In the genomic region with DNA sequence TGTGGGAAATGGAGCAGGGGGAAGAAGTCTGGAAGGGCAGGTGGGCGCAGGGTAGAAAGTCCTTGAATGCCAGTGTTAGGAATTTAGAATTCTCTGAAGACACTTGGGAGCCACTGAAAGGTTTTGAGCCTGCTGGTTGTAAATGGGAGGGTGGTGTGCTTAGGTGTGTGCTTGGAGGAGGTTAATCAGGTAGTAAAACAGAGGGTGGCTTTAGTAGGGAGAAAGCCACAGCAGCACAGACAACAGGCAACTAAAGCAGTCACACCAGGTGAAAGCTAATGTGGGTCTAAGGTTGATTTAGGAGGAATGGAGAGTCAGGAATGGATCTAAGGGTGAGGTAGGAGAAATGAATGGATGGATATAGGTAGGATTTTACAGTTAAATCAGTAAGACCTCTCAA, we compare ENCODE assay signal across 21 cellular contexts.
DNase-seq lines count a peak whose midpoint lies in the region; ATAC-seq and TF ChIP-seq lines count a peak whose summit lies in the region.
"Had no signal": no experiment of that assay in that cellular context is flagged by ENCODE, and none has a peak within 500 bp of the region (broad histone marks: within the 10 kb centered on the region; RNA-seq: fewer than 3 reads in every experiment).

No MANE protein-coding gene starts in this region.

- DNase-seq in stimulated activated naive CD8-positive, alpha-beta T cell treated with anti-CD3 and anti-CD28 coated beads, Interleukin-15, Interleukin-2, amounts not matched to agents 100 U/mL and 50 U/mL, for 24 hours, result no peak
- DNase-seq in activated B cell treated with CpG ODN at 0.5 μM for 24 hours, result no peak
- no peak for DNase-seq in naive B cell
- no peak for DNase-seq in uterus
- DNase-seq in stimulated activated CD4-positive, alpha-beta T cell treated with anti-CD3 and anti-CD28 coated beads, Interleukin-12 subunit alpha, Interleukin-12 subunit beta, amount 100 ng/mL, for 4 hours, result no peak
- DNase-seq in middle frontal gyrus (ENCODE audit: extremely low spot score, low spot score), result no peak
- DNase-seq: activated gamma-delta T cell, DND-41, foreskin fibroblast, HFFc6, left cardiac atrium, NCI-H2029, NCI-H446 treated with DMSO at 0.1 percent for 48 hours, SHP77 had no signal

- TF ChIP-seq CTCF in activated B cell treated with CpG ODN at 0.5 μM for 24 hours (IDR thresholded peaks at IDR 0.05) (no peak), uterus (IDR thresholded peaks at IDR 0.05) (no peak)

- no peak for ATAC-seq in stimulated activated naive CD8-positive, alpha-beta T cell treated with anti-CD3 and anti-CD28 coated beads, Interleukin-15, Interleukin-2, amounts not matched to agents 100 U/mL and 50 U/mL, for 24 hours
- ATAC-seq in activated B cell treated with CpG ODN at 0.5 μM for 24 hours (ENCODE audit: low read depth), result no peak
- ATAC-seq in naive B cell (ENCODE audit: low read depth in 2 of 2), result no peak
- no peak for ATAC-seq in HG03520 (IDR thresholded peaks at IDR 0.05; ENCODE audit: unreplicated experiment)
- ATAC-seq: activated CD4-positive, CD25-positive, alpha-beta regulatory T cell treated with anti-CD3 and anti-CD28 coated beads, Interleukin-2, amount 50 U/mL, for 24 hours; left cardiac atrium had no signal

- H3K4me1 ChIP-seq in uterus, result peaks cover 0 to 3% of the 10 kb centered on the region in 2 donors
- H3K4me1 ChIP-seq: prostate gland had no signal

- H3K4me3 ChIP-seq in uterus, result no peak overlapping the region
- H3K4me3 ChIP-seq: ascending aorta, prostate gland, smooth muscle cell, tibial nerve had no signal

- CTCF ChIA-PET in activated B cell treated with CpG ODN at 0.5 μM for 24 hours (lab: Charles Lee), result interaction anchor here (0.6 to 2.5 kb wide), 15 partner anchors 30 to 409 kb away, joined by 3 to 31 read pairs (median 4); a partner anchor contains a TSS

- H3K27me3 ChIP-seq in uterus, result no peaks in the 10 kb centered on the region
- H3K27me3 ChIP-seq: ascending aorta, tibial nerve had no signal

- peak overlapping the region; percentile 45 for H3K27ac Mint-ChIP-seq in stimulated activated naive CD8-positive, alpha-beta T cell treated with anti-CD3 and anti-CD28 coated beads, Interleukin-15, Interleukin-2, amounts not matched to agents 100 ng/mL and 50 ng/mL, for 24 hours
- H3K27ac Mint-ChIP-seq in activated B cell treated with CpG ODN at 0.5 μM for 24 hours, result peak overlapping the region; percentile 88
- H3K27ac Mint-ChIP-seq in naive B cell, result peak overlapping the region; percentile 39 to 97 (median 78)
- H3K27ac Mint-ChIP-seq: HFFc6 had no signal

- no peaks in the 10 kb centered on the region for H3K9me3 ChIP-seq in uterus
- H3K9me3 ChIP-seq: ascending aorta, prostate gland, tibial nerve had no signal

- no peak overlapping the region for H3K4me3 Mint-ChIP-seq in stimulated activated naive CD8-positive, alpha-beta T cell treated with anti-CD3 and anti-CD28 coated beads, Interleukin-15, Interleukin-2, amounts not matched to agents 100 ng/mL and 50 ng/mL, for 24 hours
- H3K4me3 Mint-ChIP-seq in activated B cell treated with CpG ODN at 0.5 μM for 24 hours, result peak overlapping the region; percentile 9
- peak overlapping the region in 7 of 8 donors; percentile 1 to 67 (median 32) for H3K4me3 Mint-ChIP-seq in naive B cell
- H3K4me3 Mint-ChIP-seq: HFFc6 had no signal

- peaks cover 57% of the 10 kb centered on the region for H3K4me1 Mint-ChIP-seq in stimulated activated naive CD8-positive, alpha-beta T cell treated with anti-CD3 and anti-CD28 coated beads, Interleukin-15, Interleukin-2, amounts not matched to agents 100 ng/mL and 50 ng/mL, for 24 hours (ENCODE audit: low read depth)
- H3K4me1 Mint-ChIP-seq in activated B cell treated with CpG ODN at 0.5 μM for 24 hours (peaks cover 81% of the 10 kb centered on the region), naive B cell (peaks cover 49 to 74% (median 53%) of the 10 kb centered on the region in 3 donors)

- H3K36me3 ChIP-seq in uterus, result no peaks in the 10 kb centered on the region
- H3K36me3 ChIP-seq: ascending aorta, prostate gland, tibial nerve had no signal

- intact Hi-C loops in activated B cell treated with CpG ODN at 0.5 μM for 24 hours (cut with micrococcal nuclease) (loop anchor here (1.0 to 10.0 kb wide), 4 partner anchors 98 to 463 kb away; no protein-coding TSS in a partner anchor), uterus (cut with DNase I; ENCODE audit: low total_unique reads) (no loop called here)

- no peaks in the 10 kb centered on the region for H3K27me3 Mint-ChIP-seq in stimulated activated naive CD8-positive, alpha-beta T cell treated with anti-CD3 and anti-CD28 coated beads, Interleukin-15, Interleukin-2, amounts not matched to agents 100 ng/mL and 50 ng/mL, for 24 hours
- H3K27me3 Mint-ChIP-seq in activated B cell treated with CpG ODN at 0.5 μM for 24 hours, result no peaks in the 10 kb centered on the region
- H3K27me3 Mint-ChIP-seq in naive B cell, result no peaks in the 10 kb centered on the region

- H3K27ac ChIP-seq in uterus, result peak overlapping the region; percentile 14 to 31
- H3K27ac ChIP-seq: ascending aorta, prostate gland, tibial nerve had no signal

- H3K9me3 Mint-ChIP-seq in stimulated activated naive CD8-positive, alpha-beta T cell treated with anti-CD3 and anti-CD28 coated beads, Interleukin-15, Interleukin-2, amounts not matched to agents 100 ng/mL and 50 ng/mL, for 24 hours, result no peaks in the 10 kb centered on the region
- no peaks in the 10 kb centered on the region for H3K9me3 Mint-ChIP-seq in activated B cell treated with CpG ODN at 0.5 μM for 24 hours
- peaks cover 0 to 5% (median 0%) of the 10 kb centered on the region in 7 donors for H3K9me3 Mint-ChIP-seq in naive B cell
- H3K9me3 Mint-ChIP-seq: HFFc6 had no signal

- POLR2A ChIA-PET in activated B cell treated with CpG ODN at 0.5 μM for 24 hours (lab: Charles Lee), result interaction anchor here (0.9 to 16.7 kb wide), 21 partner anchors 31 to 407 kb away, joined by 3 to 350 read pairs (median 7); a partner anchor contains a TSS

- no peak for TF ChIP-seq POLR2A in uterus (IDR thresholded peaks at IDR 0.05)

- no peaks in the 10 kb centered on the region for H3K36me3 Mint-ChIP-seq in stimulated activated naive CD8-positive, alpha-beta T cell treated with anti-CD3 and anti-CD28 coated beads, Interleukin-15, Interleukin-2, amounts not matched to agents 100 ng/mL and 50 ng/mL, for 24 hours (ENCODE audit: low read depth)
- H3K36me3 Mint-ChIP-seq in activated B cell treated with CpG ODN at 0.5 μM for 24 hours (ENCODE audit: low read depth) (peaks cover 3% of the 10 kb centered on the region), naive B cell (no peaks in the 10 kb centered on the region)
